Comparison of ENCODE assay signal across 8 cellular contexts in the genomic region with DNA sequence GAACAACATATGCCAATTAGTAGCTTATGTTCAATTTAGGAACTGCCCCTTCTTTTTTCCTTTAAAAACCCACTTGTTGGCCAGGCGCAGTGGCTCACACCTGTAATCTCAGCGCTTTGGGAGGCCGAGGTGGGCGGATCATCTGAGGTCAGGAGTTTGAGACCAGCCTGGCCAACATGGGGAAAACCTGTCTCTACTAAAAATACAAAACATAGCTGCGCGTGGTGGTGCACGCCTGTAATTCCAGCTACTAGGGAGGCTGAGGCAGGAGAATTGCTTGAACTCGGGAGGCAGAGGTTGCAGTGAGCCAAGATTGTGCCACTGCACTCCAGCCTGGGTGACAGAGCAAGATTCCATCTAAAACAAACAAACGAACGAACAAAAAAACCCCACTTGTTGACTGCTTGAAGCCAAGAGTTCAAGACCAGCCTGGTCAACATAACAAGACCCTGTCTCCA. TPM values are rescaled to one million over a fixed set of nuclear protein-coding genes. Genes with fewer than 3 reads are reported as not detected.
DNase-seq lines count a peak whose midpoint lies in the region; ATAC-seq and TF ChIP-seq lines count a peak whose summit lies in the region.
"Not testable (repeated sequence)": the region's sequence is repeated elsewhere in the genome, so short reads cannot be mapped to it uniquely, and the experiment has no call there.

No MANE protein-coding gene starts in this region.

- peak overlapping the region; percentile 47 to 91 (median 90) for H3K27ac Mint-ChIP-seq in IgD-negative memory B cell
- H3K27ac Mint-ChIP-seq in activated B cell treated with CpG ODN at 0.5 μM for 24 hours, result peak overlapping the region; percentile 95
- peak overlapping the region; percentile 77 to 98 (median 95) for H3K27ac Mint-ChIP-seq in naive B cell

- CTCF ChIA-PET in activated B cell treated with CpG ODN at 0.5 μM for 24 hours (lab: Charles Lee), result interaction anchor here (0.9 to 6.2 kb wide), 10 partner anchors 12 to 172 kb away, joined by 3 to 31 read pairs (median 4); partner anchors contain the start of gene SH3BP5

- H3K9me3 Mint-ChIP-seq in IgD-negative memory B cell, activated B cell treated with CpG ODN at 0.5 μM for 24 hours, naive B cell: not testable (repeated sequence)

- H3K4me3 Mint-ChIP-seq in IgD-negative memory B cell (peak overlapping the region; percentile 19 to 89 (median 65)), activated B cell treated with CpG ODN at 0.5 μM for 24 hours (peak overlapping the region; percentile 71), naive B cell (peak overlapping the region; percentile 64 to 91 (median 78))

- not testable (repeated sequence) for TF ChIP-seq CTCF in activated B cell treated with CpG ODN at 0.5 μM for 24 hours (IDR thresholded peaks at IDR 0.05)

- H3K4me1 Mint-ChIP-seq in IgD-negative memory B cell (peaks cover 48 to 64% (median 57%) of the 10 kb centered on the region in 3 donors), activated B cell treated with CpG ODN at 0.5 μM for 24 hours (peaks cover 82% of the 10 kb centered on the region), naive B cell (peaks cover 54 to 83% (median 79%) of the 10 kb centered on the region in 3 donors)

- intact Hi-C loops in activated B cell treated with CpG ODN at 0.5 μM for 24 hours (cut with micrococcal nuclease), result not testable (repeated sequence)

- H3K36me3 Mint-ChIP-seq in IgD-negative memory B cell; activated B cell treated with CpG ODN at 0.5 μM for 24 hours (ENCODE audit: low read depth); naive B cell: not testable (repeated sequence)

- not testable (repeated sequence) for DNase-seq in activated B cell treated with CpG ODN at 0.5 μM for 24 hours, naive B cell

- POLR2A ChIA-PET in activated B cell treated with CpG ODN at 0.5 μM for 24 hours (lab: Charles Lee), result interaction anchor here (0.9 to 3.0 kb wide), 18 partner anchors 8 to 438 kb away, joined by 3 to 21 read pairs (median 6); partner anchors contain the start of genes CAPN7, NR2C2 and SH3BP5

- peak; percentile 4 for ATAC-seq in GM18498 (IDR thresholded peaks at IDR 0.05; ENCODE audit: unreplicated experiment)
- peak; percentile 12 for ATAC-seq in GM19328 (IDR thresholded peaks at IDR 0.05; ENCODE audit: unreplicated experiment)
- ATAC-seq in GM21423 (IDR thresholded peaks at IDR 0.05; ENCODE audit: unreplicated experiment), result peak; percentile 8
- peak; percentile 18 for ATAC-seq in HG02642 (IDR thresholded peaks at IDR 0.05; ENCODE audit: poor library complexity, unreplicated experiment)
- ATAC-seq in HG02981 (IDR thresholded peaks at IDR 0.05; ENCODE audit: unreplicated experiment), result peak; percentile 5
- ATAC-seq in activated B cell treated with CpG ODN at 0.5 μM for 24 hours (ENCODE audit: low read depth), result peak; percentile 8
- peak in 1 of 2 donors; percentile 7 for ATAC-seq in naive B cell (ENCODE audit: low read depth in 2 of 2)

- not testable (repeated sequence) for H3K27me3 Mint-ChIP-seq in IgD-negative memory B cell, activated B cell treated with CpG ODN at 0.5 μM for 24 hours, naive B cell

RNA-seq across cellular contexts. Expression of gene METTL6, which starts 42.1 kb away (rescaled TPM):
- polyA plus RNA-seq in IgD-negative memory B cell, result 12.3 TPM
- 18.7 and 20.2 TPM in 2 replicates for total RNA-seq in activated B cell treated with CpG ODN at 0.5 μM for 24 hours
- polyA plus RNA-seq in naive B cell (ENCODE audit: low read depth in 6 of 6), result 10 to 100 TPM; 15.1 to 25.1 (median 17.0) TPM

RNA-seq across cellular contexts. Expression of gene EAF1, which starts 42.1 kb away (rescaled TPM):
- polyA plus RNA-seq in IgD-negative memory B cell (5.4 TPM), naive B cell (ENCODE audit: low read depth in 6 of 6) (1 to 10 TPM; 3.8 to 9.4 (median 6.8) TPM)
- 19.2 and 19.7 TPM in 2 replicates for total RNA-seq in activated B cell treated with CpG ODN at 0.5 μM for 24 hours

RNA-seq across cellular contexts. Expression of gene SH3BP5, which starts 52.9 kb away (rescaled TPM):
- polyA plus RNA-seq in IgD-negative memory B cell (117 TPM), naive B cell (ENCODE audit: low read depth in 6 of 6) (100 to 1,000 TPM in 5 of 6 donors, 10 to 100 TPM in 1; 71.3 to 177 (median 131) TPM)
- 60.5 and 66.0 TPM in 2 replicates for total RNA-seq in activated B cell treated with CpG ODN at 0.5 μM for 24 hours
